Comparison of ENCODE assay signal across 34 cellular contexts in genomic region chr3:102936511-102936910, GRCh38.
"Had no signal": no experiment of that assay in that cellular context is flagged by ENCODE, and none has a peak within 500 bp of the region (broad histone marks: within the 10 kb centered on the region; RNA-seq: fewer than 3 reads in every experiment).

No MANE protein-coding gene starts in this region.

- H3K4me3 Mint-ChIP-seq: activated naive CD4-positive, alpha-beta T cell treated with anti-CD3 and anti-CD28 coated beads for 36 hours; activated naive CD8-positive, alpha-beta T cell treated with anti-CD3 and anti-CD28 coated beads, Interleukin-2, amount 10 ng/mL, durations not matched to agents 7 days and 5 days; activated T-helper 1 cell treated with anti-CD3 and anti-CD28 coated beads, Interleukin-12 subunit alpha, Interleukin-12 subunit beta, Interleukin-2, Interleukin-4 antibody, amounts not matched to agents 30 ng/mL and 10 ng/mL and 1 ng/mL, durations not matched to agents 14 hours and 24 hours and 36 hours; brain; natural killer cell treated with Interleukin-12 subunit alpha and Interleukin-12 subunit beta and Interleukin-15 and Interleukin-18, amount 100 ng/mL, for 72 hours; stimulated activated effector memory CD8-positive, alpha-beta T cell treated with anti-CD3 and anti-CD28 coated beads, Interleukin-12 subunit alpha, Interleukin-12 subunit beta, amount 100 ng/mL, for 72 hours; stimulated activated naive CD8-positive, alpha-beta T cell treated with anti-CD3 and anti-CD28 coated beads, Interleukin-15, Interleukin-2, amounts not matched to agents 100 ng/mL and 50 ng/mL, for 24 hours; T-helper 1 cell treated with Interleukin-12 subunit alpha and Interleukin-12 subunit beta and Interleukin-4 antibody, amounts not matched to agents 30 μg/mL and 1 μg/mL, for 36 hours had no signal

- H3K27me3 Mint-ChIP-seq: activated naive CD8-positive, alpha-beta T cell treated with anti-CD3 and anti-CD28 coated beads, Interleukin-2, amount 10 ng/mL, durations not matched to agents 7 days and 5 days; brain; natural killer cell treated with Interleukin-12 subunit alpha and Interleukin-12 subunit beta and Interleukin-15 and Interleukin-18, amount 100 ng/mL, for 72 hours; stimulated activated naive CD8-positive, alpha-beta T cell treated with anti-CD3 and anti-CD28 coated beads, Interleukin-15, Interleukin-2, amounts not matched to agents 100 ng/mL and 50 ng/mL, for 24 hours had no signal

- ATAC-seq: activated CD4-positive, CD25-positive, alpha-beta regulatory T cell treated with anti-CD3 and anti-CD28 coated beads, Interleukin-2, amount 50 U/mL, for 24 hours; left ventricle myocardium superior; mucosa of descending colon; natural killer cell treated with Interleukin-12 subunit alpha and Interleukin-12 subunit beta and Interleukin-15 and Interleukin-18, amount 100 ng/mL, for 72 hours; right lobe of liver; stimulated activated effector memory CD8-positive, alpha-beta T cell treated with anti-CD3 and anti-CD28 coated beads, Interleukin-12 subunit alpha, Interleukin-12 subunit beta, amount 100 ng/mL, for 72 hours had no signal

- DNase-seq: activated CD4-positive, alpha-beta T cell treated with anti-CD3 and anti-CD28 coated beads for 48 hours; activated CD4-positive, alpha-beta T cell treated with anti-CD3 and anti-CD28 coated beads, Interleukin-2, amount 50 U/mL, for 48 hours; activated CD8-positive, alpha-beta memory T cell treated with anti-CD3 and anti-CD28 coated beads for 24 hours; activated effector memory CD4-positive, alpha-beta T cell treated with anti-CD3 and anti-CD28 coated beads, Interleukin-2, amount 50 U/mL, for 16 hours; activated naive CD4-positive, alpha-beta T cell treated with anti-CD3 and anti-CD28 coated beads for 36 hours; activated naive CD8-positive, alpha-beta T cell treated with anti-CD3 and anti-CD28 coated beads, Interleukin-2, amount 10 ng/mL, durations not matched to agents 7 days and 5 days; amniotic stem cell; cerebellar nuclear complex; colonic mucosa; effector CD8-positive, alpha-beta T cell; esophagus squamous epithelium; islet precursor cell; left ventricle myocardium superior; mucosa of descending colon; posterior cingulate gyrus; right lobe of liver; stimulated activated CD4-positive, alpha-beta T cell treated with anti-CD3 and anti-CD28 coated beads, Interleukin-4, amount 100 ng/mL, for 24 hours; T-helper 9 cell; trophoblast cell; WERI-Rb-1 had no signal

- H3K27ac Mint-ChIP-seq: activated naive CD4-positive, alpha-beta T cell treated with anti-CD3 and anti-CD28 coated beads for 36 hours; activated naive CD8-positive, alpha-beta T cell treated with anti-CD3 and anti-CD28 coated beads, Interleukin-2, amount 10 ng/mL, durations not matched to agents 7 days and 5 days; activated T-helper 1 cell treated with anti-CD3 and anti-CD28 coated beads, Interleukin-12 subunit alpha, Interleukin-12 subunit beta, Interleukin-2, Interleukin-4 antibody, amounts not matched to agents 30 ng/mL and 10 ng/mL and 1 ng/mL, durations not matched to agents 14 hours and 24 hours and 36 hours; brain; natural killer cell treated with Interleukin-12 subunit alpha and Interleukin-12 subunit beta and Interleukin-15 and Interleukin-18, amount 100 ng/mL, for 72 hours; stimulated activated effector memory CD8-positive, alpha-beta T cell treated with anti-CD3 and anti-CD28 coated beads, Interleukin-12 subunit alpha, Interleukin-12 subunit beta, amount 100 ng/mL, for 72 hours; stimulated activated naive CD8-positive, alpha-beta T cell treated with anti-CD3 and anti-CD28 coated beads, Interleukin-15, Interleukin-2, amounts not matched to agents 100 ng/mL and 50 ng/mL, for 24 hours; T-helper 1 cell treated with Interleukin-12 subunit alpha and Interleukin-12 subunit beta and Interleukin-4 antibody, amounts not matched to agents 30 μg/mL and 1 μg/mL, for 36 hours had no signal

- H3K4me3 ChIP-seq: cardiac muscle cell, colonic mucosa, esophagus squamous epithelium, mucosa of descending colon, right lobe of liver, skin epidermis, thoracic aorta had no signal

- H3K36me3 Mint-ChIP-seq: activated naive CD8-positive, alpha-beta T cell treated with anti-CD3 and anti-CD28 coated beads, Interleukin-2, amount 10 ng/mL, durations not matched to agents 7 days and 5 days; brain; natural killer cell treated with Interleukin-12 subunit alpha and Interleukin-12 subunit beta and Interleukin-15 and Interleukin-18, amount 100 ng/mL, for 72 hours; stimulated activated effector memory CD8-positive, alpha-beta T cell treated with anti-CD3 and anti-CD28 coated beads, Interleukin-12 subunit alpha, Interleukin-12 subunit beta, amount 100 ng/mL, for 72 hours had no signal

- H3K36me3 ChIP-seq: cardiac muscle cell, colonic mucosa, esophagus squamous epithelium, right lobe of liver, thoracic aorta, WERI-Rb-1 had no signal

- H3K9me3 Mint-ChIP-seq: activated T-helper 1 cell treated with anti-CD3 and anti-CD28 coated beads, Interleukin-12 subunit alpha, Interleukin-12 subunit beta, Interleukin-2, Interleukin-4 antibody, amounts not matched to agents 30 ng/mL and 10 ng/mL and 1 ng/mL, durations not matched to agents 14 hours and 24 hours and 36 hours had no signal

- H3K4me1 Mint-ChIP-seq: activated naive CD8-positive, alpha-beta T cell treated with anti-CD3 and anti-CD28 coated beads, Interleukin-2, amount 10 ng/mL, durations not matched to agents 7 days and 5 days; brain; stimulated activated effector memory CD8-positive, alpha-beta T cell treated with anti-CD3 and anti-CD28 coated beads, Interleukin-12 subunit alpha, Interleukin-12 subunit beta, amount 100 ng/mL, for 72 hours had no signal

- H3K4me1 ChIP-seq: colonic mucosa, esophagus squamous epithelium, right lobe of liver had no signal

- H3K9me3 ChIP-seq: colonic mucosa, esophagus squamous epithelium, right lobe of liver, thoracic aorta had no signal

- FAIRE-seq: endometrium, frontal cortex, urothelium cell line had no signal

- H3K27me3 ChIP-seq: cardiac muscle cell, colonic mucosa, esophagus squamous epithelium, right lobe of liver had no signal

- H3K27ac ChIP-seq: cardiac muscle cell, colonic mucosa, epithelial cell of prostate, esophagus squamous epithelium, right lobe of liver, skin epidermis, thoracic aorta, WERI-Rb-1 had no signal
